1 cellular context compared by ENCODE assay signal in genomic region chr15:68478853-68479252, GRCh38.
TF ChIP-seq lines count a peak whose summit lies in the region.

No MANE protein-coding gene starts in this region.

TF ChIP-seq in IMR-90, 13 proteins besides CTCF, POLR2A, EP300 and RAD21 (continued from another document):
- TF ChIP-seq USF2 (IDR thresholded peaks at IDR 0.05; ENCODE audit: low read depth, low read length), result no peak
- TF ChIP-seq MXI1 (IDR thresholded peaks at IDR 0.05; ENCODE audit: borderline replicate concordance, low read depth, low read length), result no peak
